In the genomic region with DNA sequence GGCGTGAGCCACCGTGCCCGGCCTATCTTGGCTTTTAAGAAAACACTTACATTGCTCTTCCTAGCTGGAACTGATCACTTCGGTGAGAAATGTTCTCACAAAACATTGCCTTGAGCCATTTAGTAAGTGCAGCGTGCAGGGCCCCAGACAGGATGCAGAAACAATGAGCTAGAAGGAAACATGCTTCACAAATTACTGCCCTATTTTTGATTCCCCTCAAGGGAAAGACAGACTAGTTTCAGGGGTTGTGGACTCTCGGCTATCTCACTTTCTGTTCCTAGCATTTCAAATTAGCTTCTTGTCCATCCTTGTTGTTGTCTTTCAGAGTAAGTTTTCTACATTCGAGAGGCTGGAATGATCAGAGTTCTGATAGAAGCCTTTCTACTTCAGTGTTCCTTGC, we compare ENCODE assay signal across 13 cellular contexts. TPM values are rescaled to one million over a fixed set of nuclear protein-coding genes. Genes with fewer than 3 reads are reported as not detected.
DNase-seq lines count a peak whose midpoint lies in the region; ATAC-seq, FAIRE-seq and TF ChIP-seq lines count a peak whose summit lies in the region.
"Had no signal": no experiment of that assay in that cellular context is flagged by ENCODE, and none has a peak within 500 bp of the region (broad histone marks: within the 10 kb centered on the region; RNA-seq: fewer than 3 reads in every experiment).

No MANE protein-coding gene starts in this region.

- H3K36me3 ChIP-seq in BLaER1 treated with 17β-estradiol and CSF1 and Interleukin-3, amounts not matched to agents 10 nM and 100 nM: peaks cover 0 to 17% (median 2%) of the 10 kb centered on the region in 11 experiments; a peak in 7 of 22 replicates
- peaks cover 40% of the 10 kb centered on the region for H3K36me3 ChIP-seq in lower lobe of right lung
- H3K36me3 ChIP-seq: SJSA1 had no signal

- peaks cover 15 to 58% (median 42%) of the 10 kb centered on the region in 10 experiments for H3K4me1 ChIP-seq in BLaER1 treated with 17β-estradiol and CSF1 and Interleukin-3, amounts not matched to agents 10 nM and 100 nM
- H3K4me1 ChIP-seq in lower lobe of right lung: no peaks in the 10 kb centered on the region
- H3K4me1 ChIP-seq: SJSA1 had no signal

- ATAC-seq in HG02678 (IDR thresholded peaks at IDR 0.05; ENCODE audit: unreplicated experiment) (peak; percentile 69), WTC11 (no peak), lower lobe of right lung (no peak), left lobe of liver (no peak)
- ATAC-seq: natural killer cell treated with Interleukin-12 subunit alpha and Interleukin-12 subunit beta and Interleukin-15 and Interleukin-18, amount 100 ng/mL, for 72 hours had no signal

- H3K27ac Mint-ChIP-seq in WTC11: peak overlapping the region; percentile 35; the same call in 1 of the 2 replicates
- H3K27ac Mint-ChIP-seq: natural killer cell treated with Interleukin-12 subunit alpha and Interleukin-12 subunit beta and Interleukin-15 and Interleukin-18, amount 100 ng/mL, for 72 hours had no signal

- intact Hi-C loops in lower lobe of right lung (cut with DNase I): no loop called here

- DNase-seq in GM19239 (ENCODE audit: insufficient read length, low spot score): peak; percentile 56
- DNase-seq in WTC11 (ENCODE audit: low spot score): no peak
- no peak for DNase-seq in T-helper 9 cell
- DNase-seq in lower lobe of right lung: no peak
- no peak for DNase-seq in left lobe of liver (ENCODE audit: low spot score)
- DNase-seq in NCI-H1694 treated with DMSO at 0.1 percent for 48 hours (lab: John Stamatoyannopoulos, UW): no peak
- DNase-seq: activated CD4-positive, CD25-positive, alpha-beta regulatory T cell treated with anti-CD3 and anti-CD28 coated beads, Interleukin-2, amount 50 U/mL, for 72 hours had no signal

- H3K27me3 ChIP-seq in BLaER1 treated with 17β-estradiol and CSF1 and Interleukin-3, amounts not matched to agents 10 nM and 100 nM: no peaks in the 10 kb centered on the region
- H3K27me3 ChIP-seq in lower lobe of right lung (ENCODE audit: low read depth): no peaks in the 10 kb centered on the region
- H3K27me3 ChIP-seq: SJSA1 had no signal

- TF ChIP-seq CTCF in WTC11 (IDR thresholded peaks at IDR 0.05) (no peak), lower lobe of right lung (IDR thresholded peaks at IDR 0.05) (no peak)

- H3K36me3 Mint-ChIP-seq in WTC11: no peaks in the 10 kb centered on the region
- H3K36me3 Mint-ChIP-seq: natural killer cell treated with Interleukin-12 subunit alpha and Interleukin-12 subunit beta and Interleukin-15 and Interleukin-18, amount 100 ng/mL, for 72 hours had no signal

- peaks cover 0 to 17% (median 0%) of the 10 kb centered on the region in 11 experiments; a peak in 6 of 22 replicates for H3K9me3 ChIP-seq in BLaER1 treated with 17β-estradiol and CSF1 and Interleukin-3, amounts not matched to agents 10 nM and 100 nM (replicated peaks in 1 of 11)
- no peaks in the 10 kb centered on the region for H3K9me3 ChIP-seq in lower lobe of right lung
- H3K9me3 ChIP-seq: SJSA1 had no signal

- CTCF ChIA-PET in WTC11 (lab: Charles Lee): interaction anchor here (1.0 to 1.6 kb wide), 2 partner anchors 19 to 54 kb away, joined by 3 to 4 read pairs; no protein-coding TSS in a partner anchor

- H3K9ac ChIP-seq in BLaER1 treated with 17β-estradiol and CSF1 and Interleukin-3, amounts not matched to agents 10 nM and 100 nM: peak overlapping the region in 8 of 11 experiments; percentile 12 to 78 (median 64); a peak in 14 of 22 replicates

- H3K27ac ChIP-seq in BLaER1 treated with 17β-estradiol and CSF1 and Interleukin-3, amounts not matched to agents 10 nM and 100 nM: peak overlapping the region in 9 of 11 experiments; percentile 8 to 92 (median 77); a peak in 17 of 22 replicates
- H3K27ac ChIP-seq in lower lobe of right lung: no peak overlapping the region
- H3K27ac ChIP-seq: HL-60, SJSA1 had no signal

- peak; percentile 80 for FAIRE-seq in GM19239 (lab: Jason Lieb, UNC)
- FAIRE-seq: keratinocyte had no signal

- H3K9me3 Mint-ChIP-seq in WTC11: no peaks in the 10 kb centered on the region
- H3K9me3 Mint-ChIP-seq: natural killer cell treated with Interleukin-12 subunit alpha and Interleukin-12 subunit beta and Interleukin-15 and Interleukin-18, amount 100 ng/mL, for 72 hours had no signal

- H4K20me1 ChIP-seq in BLaER1 treated with 17β-estradiol and CSF1 and Interleukin-3, amounts not matched to agents 10 nM and 100 nM: no peaks in the 10 kb centered on the region

- peak overlapping the region; percentile 5 to 78 (median 59); a peak in 18 of 22 replicates for H3K4me2 ChIP-seq in BLaER1 treated with 17β-estradiol and CSF1 and Interleukin-3, amounts not matched to agents 10 nM and 100 nM

- H3K4me1 Mint-ChIP-seq in WTC11: peaks cover 6% of the 10 kb centered on the region

- no peak overlapping the region for H3K4me3 Mint-ChIP-seq in WTC11
- H3K4me3 Mint-ChIP-seq: natural killer cell treated with Interleukin-12 subunit alpha and Interleukin-12 subunit beta and Interleukin-15 and Interleukin-18, amount 100 ng/mL, for 72 hours had no signal

- H3K27me3 Mint-ChIP-seq in WTC11 (ENCODE audit: low read depth): no peaks in the 10 kb centered on the region
- H3K27me3 Mint-ChIP-seq: natural killer cell treated with Interleukin-12 subunit alpha and Interleukin-12 subunit beta and Interleukin-15 and Interleukin-18, amount 100 ng/mL, for 72 hours had no signal

- H3K4me3 ChIP-seq in BLaER1 treated with 17β-estradiol and CSF1 and Interleukin-3, amounts not matched to agents 10 nM and 100 nM: peak overlapping the region in 4 of 10 experiments; percentile 4 to 26 (median 12); a peak in 3 of 20 replicates
- no peak overlapping the region for H3K4me3 ChIP-seq in lower lobe of right lung
- H3K4me3 ChIP-seq: SJSA1 had no signal

- POLR2A ChIA-PET in WTC11 (lab: Charles Lee): no interaction called here

TF ChIP-seq in WTC11, 78 proteins besides CTCF, POLR2A, EP300 and RAD21:
- TF ChIP-seq MYBL2 (CRISPR knock-in tag; IDR thresholded peaks at IDR 0.05): no peak
- TF ChIP-seq, protein P1, sequence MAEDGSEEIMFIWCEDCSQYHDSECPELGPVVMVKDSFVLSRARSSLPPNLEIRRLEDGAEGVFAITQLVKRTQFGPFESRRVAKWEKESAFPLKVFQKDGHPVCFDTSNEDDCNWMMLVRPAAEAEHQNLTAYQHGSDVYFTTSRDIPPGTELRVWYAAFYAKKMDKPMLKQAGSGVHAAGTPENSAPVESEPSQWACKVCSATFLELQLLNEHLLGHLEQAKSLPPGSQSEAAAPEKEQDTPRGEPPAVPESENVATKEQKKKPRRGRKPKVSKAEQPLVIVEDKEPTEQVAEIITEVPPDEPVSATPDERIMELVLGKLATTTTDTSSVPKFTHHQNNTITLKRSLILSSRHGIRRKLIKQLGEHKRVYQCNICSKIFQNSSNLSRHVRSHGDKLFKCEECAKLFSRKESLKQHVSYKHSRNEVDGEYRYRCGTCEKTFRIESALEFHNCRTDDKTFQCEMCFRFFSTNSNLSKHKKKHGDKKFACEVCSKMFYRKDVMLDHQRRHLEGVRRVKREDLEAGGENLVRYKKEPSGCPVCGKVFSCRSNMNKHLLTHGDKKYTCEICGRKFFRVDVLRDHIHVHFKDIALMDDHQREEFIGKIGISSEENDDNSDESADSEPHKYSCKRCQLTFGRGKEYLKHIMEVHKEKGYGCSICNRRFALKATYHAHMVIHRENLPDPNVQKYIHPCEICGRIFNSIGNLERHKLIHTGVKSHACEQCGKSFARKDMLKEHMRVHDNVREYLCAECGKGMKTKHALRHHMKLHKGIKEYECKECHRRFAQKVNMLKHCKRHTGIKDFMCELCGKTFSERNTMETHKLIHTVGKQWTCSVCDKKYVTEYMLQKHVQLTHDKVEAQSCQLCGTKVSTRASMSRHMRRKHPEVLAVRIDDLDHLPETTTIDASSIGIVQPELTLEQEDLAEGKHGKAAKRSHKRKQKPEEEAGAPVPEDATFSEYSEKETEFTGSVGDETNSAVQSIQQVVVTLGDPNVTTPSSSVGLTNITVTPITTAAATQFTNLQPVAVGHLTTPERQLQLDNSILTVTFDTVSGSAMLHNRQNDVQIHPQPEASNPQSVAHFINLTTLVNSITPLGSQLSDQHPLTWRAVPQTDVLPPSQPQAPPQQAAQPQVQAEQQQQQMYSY (CRISPR knock-in tag; IDR thresholded peaks at IDR 0.05): no peak

RNA-seq across cellular contexts. Expression of a gene that starts 21.6 kb away (rescaled TPM):
- total RNA-seq in WTC11 (2021) (1.1 to 1.7 TPM (median 1.2 TPM) in 3 replicates), lower lobe of right lung (15.7 TPM), left lobe of liver (5.5 TPM)

RNA-seq across cellular contexts. Expression of a gene that starts 25.3 kb away (rescaled TPM):
- 17.5 to 20.5 TPM (median 19.2 TPM) in 3 replicates for total RNA-seq in WTC11 (2021)
- total RNA-seq in lower lobe of right lung: 21.9 TPM
- 13.7 TPM for total RNA-seq in left lobe of liver
